ENCODE assay signal across 17 cellular contexts in the genomic region with DNA sequence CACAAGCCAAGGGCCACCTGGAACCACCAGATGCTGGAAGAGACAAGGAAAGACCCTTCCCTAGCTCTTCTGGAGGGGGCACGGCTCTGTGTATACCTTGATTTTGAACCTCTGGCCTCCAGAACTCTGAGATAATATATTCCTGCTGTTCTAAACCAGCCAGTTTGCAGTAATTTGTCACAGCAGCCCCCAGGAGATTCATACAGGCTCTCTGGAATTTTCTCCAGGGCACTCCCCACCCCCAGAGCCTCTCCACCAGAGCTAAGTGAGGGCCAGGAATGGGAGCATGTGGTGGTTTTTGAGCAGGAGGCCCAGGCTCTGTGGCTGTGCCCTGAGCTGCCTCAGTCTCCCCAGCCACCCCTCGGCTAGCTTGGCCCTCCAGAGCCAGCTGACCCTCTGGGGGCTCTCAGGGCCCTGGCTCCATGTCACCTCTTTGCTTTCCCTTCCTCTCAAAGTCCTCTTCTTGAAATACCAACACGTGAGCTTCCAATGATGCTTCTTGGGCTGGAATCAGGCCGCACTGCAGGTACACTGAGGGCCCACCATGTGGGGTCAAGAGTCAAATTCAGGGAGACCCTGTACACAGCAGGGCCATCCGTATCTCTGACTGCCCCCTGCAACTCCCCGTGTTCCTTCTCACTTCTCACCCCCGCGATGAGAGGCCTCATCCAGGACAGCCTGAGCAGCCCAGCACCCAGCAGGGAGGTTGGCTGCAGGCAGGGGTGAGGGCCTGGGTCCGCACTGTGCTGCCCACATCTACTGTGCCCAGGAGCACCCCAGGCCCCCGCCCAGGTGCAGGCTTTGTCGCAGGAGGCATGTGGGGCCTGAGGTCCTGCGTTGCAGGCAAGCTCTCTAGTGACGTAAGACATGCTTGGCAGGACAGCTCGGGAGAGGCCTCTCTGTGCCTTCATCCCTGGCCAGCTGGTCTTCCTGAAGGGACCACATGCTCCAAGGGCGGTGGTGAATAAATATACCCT.
DNase-seq lines count a peak whose midpoint lies in the region; ATAC-seq, FAIRE-seq and TF ChIP-seq lines count a peak whose summit lies in the region.
"Had no signal": no experiment of that assay in that cellular context is flagged by ENCODE, and none has a peak within 500 bp of the region (broad histone marks: within the 10 kb centered on the region; RNA-seq: fewer than 3 reads in every experiment).

No MANE protein-coding gene starts in this region.

- H3K4me3 ChIP-seq in colonic mucosa: no peak overlapping the region
- H3K4me3 ChIP-seq: GM12878, PC-9 had no signal

- no peaks in the 10 kb centered on the region for H3K27me3 ChIP-seq in colonic mucosa

- FAIRE-seq in HTR-8/SVneo (lab: Jason Lieb, UNC): peak; percentile 13
- FAIRE-seq: GM12878 had no signal

- DNase-seq in HTR-8/SVneo (ENCODE audit: insufficient read length, low spot score): no peak
- DNase-seq in colonic mucosa: peak; percentile 15
- peak; percentile 33 for DNase-seq in left lobe of liver (ENCODE audit: low spot score)
- DNase-seq in posterior vena cava (ENCODE audit: low spot score): peak; percentile 79
- no peak for DNase-seq in foreskin melanocyte
- DNase-seq in T-helper 9 cell: no peak
- DNase-seq in NCI-H345 treated with DMSO at 0.1 percent for 48 hours (lab: John Stamatoyannopoulos, UW; ENCODE audit: unreplicated experiment): no peak
- DNase-seq in globus pallidus (ENCODE audit: low spot score): no peak
- DNase-seq: DMS 273 treated with DMSO at 0.1 percent for 48 hours, GDM1, KG1, NCI-H1048, NCI-H1436 treated with DMSO at 0.1 percent for 48 hours, NCI-H510A, PC-9 had no signal

- no peaks in the 10 kb centered on the region for H3K9me3 ChIP-seq in colonic mucosa

- no peaks in the 10 kb centered on the region for H3K4me1 ChIP-seq in colonic mucosa

- H3K9ac ChIP-seq in colonic mucosa (ENCODE audit: low read depth in 2 of 2, low read length in 2 of 2): no peak overlapping the region

- ATAC-seq in left lobe of liver: no peak
- ATAC-seq: GM12878 had no signal

- no peak for TF ChIP-seq CTCF in colonic mucosa (IDR thresholded peaks at IDR 0.05)

- no peaks in the 10 kb centered on the region for H3K36me3 ChIP-seq in colonic mucosa

- H3K27ac ChIP-seq in colonic mucosa: no peak overlapping the region
- H3K27ac ChIP-seq: C4-2B, PC-9 had no signal

- intact Hi-C loops in colonic mucosa (cut with DNase I): no loop called here
- intact Hi-C loops in posterior vena cava (cut with DNase I): no loop called here

Comparison
In these comparisons a context has a peak if more than half of its experiments do, and no peak if none do; other contexts are left out.
1. DNase-seq: peak in colonic mucosa (single experiment), left lobe of liver (single experiment) and posterior vena cava (single experiment); none in HTR-8/SVneo (single experiment), foreskin melanocyte (single experiment), T-helper 9 cell (single experiment), NCI-H345 treated with DMSO at 0.1 percent for 48 hours (single experiment) and globus pallidus (single experiment).